22 cellular contexts compared by ENCODE assay signal in genomic region chr14:53227154-53227718, GRCh38.
"Had no signal": no experiment of that assay in that cellular context is flagged by ENCODE, and none has a peak within 500 bp of the region (broad histone marks: within the 10 kb centered on the region; RNA-seq: fewer than 3 reads in every experiment).

No MANE protein-coding gene starts in this region.

- H3K9me3 ChIP-seq: esophagus squamous epithelium, sigmoid colon, thyroid gland had no signal

- H3K36me3 ChIP-seq: esophagus squamous epithelium, gastrocnemius medialis, sigmoid colon, stomach, thyroid gland had no signal

- H3K27me3 ChIP-seq: esophagus squamous epithelium, gastrocnemius medialis, sigmoid colon, stomach, thyroid gland had no signal

- DNase-seq: cortex of kidney; effector memory CD8-positive, alpha-beta T cell; erythroblast; esophagus squamous epithelium; head of caudate nucleus; kidney; mucosa of descending colon; naive B cell; right cardiac atrium; sigmoid colon; stimulated activated CD4-positive, alpha-beta T cell treated with anti-CD3 and anti-CD28 coated beads, Interleukin-2, amount 100 ng/mL, for 24 hours; stimulated activated CD4-positive, alpha-beta T cell treated with anti-CD3 and anti-CD28 coated beads, Interleukin-4, amount 100 ng/mL, for 24 hours; stimulated activated naive CD4-positive, alpha-beta T cell treated with Interleukin-2 at 50 U/mL for 16 hours; stomach; thyroid gland had no signal

- FAIRE-seq: endometrium, kidney had no signal

- H3K4me3 ChIP-seq: esophagus squamous epithelium, gastrocnemius medialis, lung, mucosa of descending colon, psoas muscle, sigmoid colon, stomach, thyroid gland had no signal

- H3K27ac ChIP-seq: esophagus squamous epithelium, gastrocnemius medialis, psoas muscle, sigmoid colon, stomach, thyroid gland had no signal

- ATAC-seq: effector memory CD8-positive, alpha-beta T cell; left lobe of liver; mucosa of descending colon; natural killer cell treated with Interleukin-12 subunit alpha and Interleukin-12 subunit beta and Interleukin-15 and Interleukin-18, amount 100 ng/mL, for 72 hours; right cardiac atrium; stimulated activated effector memory CD8-positive, alpha-beta T cell treated with anti-CD3 and anti-CD28 coated beads, Interleukin-12 subunit alpha, Interleukin-12 subunit beta, amount 100 ng/mL, for 72 hours had no signal

- H3K4me1 ChIP-seq: esophagus squamous epithelium, gastrocnemius medialis, psoas muscle, sigmoid colon, stomach, thyroid gland had no signal
